In genomic region chr5:133664422-133664821, GRCh38 we compare ENCODE assay signal across 13 cellular contexts. TPM values are rescaled to one million over a fixed set of nuclear protein-coding genes. Genes with fewer than 3 reads are reported as not detected.
DNase-seq lines count a peak whose midpoint lies in the region; ATAC-seq, FAIRE-seq and TF ChIP-seq lines count a peak whose summit lies in the region.
"Had no signal": no experiment of that assay in that cellular context is flagged by ENCODE, and none has a peak within 500 bp of the region (broad histone marks: within the 10 kb centered on the region; RNA-seq: fewer than 3 reads in every experiment).

No MANE protein-coding gene starts in this region.

- in situ Hi-C loops in HepG2 (cut with HindIII; ENCODE audit: extremely low pct_ligation_motif_present, low pct_unique_long_range_greater_than_20kb): no loop called here

- no peaks in the 10 kb centered on the region for H3K4me1 ChIP-seq in SK-N-SH (ENCODE audit: control insufficient read depth in 1 of 2, insufficient read depth in 2 of 2, low read depth in 1 of 2, low read length in 1 of 2)
- no peaks in the 10 kb centered on the region for H3K4me1 ChIP-seq in smooth muscle cell (ENCODE audit: low read depth)
- no peaks in the 10 kb centered on the region for H3K4me1 ChIP-seq in HepG2 (ENCODE audit: insufficient read depth, low read length)
- H3K4me1 ChIP-seq: uterus had no signal

- H4K20me1 ChIP-seq in SK-N-SH (ENCODE audit: insufficient read depth) (no peaks in the 10 kb centered on the region), smooth muscle cell (ENCODE audit: low read depth) (no peaks in the 10 kb centered on the region), HepG2 (ENCODE audit: insufficient read depth, low read length) (no peaks in the 10 kb centered on the region)

- H3K27ac ChIP-seq in SK-N-SH (ENCODE audit: low read depth in 2 of 2, low read length in 1 of 2) (no peak overlapping the region), smooth muscle cell (ENCODE audit: low read depth) (peak overlapping the region; percentile 25), HepG2 (ENCODE audit: extremely low read length, insufficient read depth, low read length) (no peak overlapping the region)
- H3K27ac ChIP-seq: ovary, uterus had no signal

- TF ChIP-seq EP300 in SK-N-SH (IDR thresholded peaks at IDR 0.05; ENCODE audit: borderline replicate concordance in 1 of 2, low read depth in 1 of 2, low read length in 1 of 2) (no peak), HepG2 (IDR thresholded peaks at IDR 0.05; ENCODE audit: low read depth in 2 of 2, low read length in 2 of 2) (no peak), HepG2 (CRISPR knock-in tag; IDR thresholded peaks at IDR 0.05; ENCODE audit: borderline replicate concordance) (no peak)

- ATAC-seq in SK-N-SH treated with all-trans-retinoic acid at 6 μM for 48 hours (no peak), HepG2 (no peak), GM21786 (IDR thresholded peaks at IDR 0.05; ENCODE audit: unreplicated experiment) (no peak)

- H3K9me3 ChIP-seq in SK-N-SH (no peaks in the 10 kb centered on the region), smooth muscle cell (replicated peaks; ENCODE audit: low read depth) (no peaks in the 10 kb centered on the region), HepG2 (ENCODE audit: low read length) (no peaks in the 10 kb centered on the region)
- H3K9me3 ChIP-seq: ovary, uterus had no signal

- H3K4me3 ChIP-seq in SK-N-SH (ENCODE audit: low read depth in 2 of 2, low read length in 1 of 2) (no peak overlapping the region), smooth muscle cell (no peak overlapping the region), HepG2 (replicated peaks in 1 of 3; ENCODE audit: insufficient read depth in 1 of 3, low read depth in 2 of 3, low read length in 3 of 3) (no peak overlapping the region)
- H3K4me3 ChIP-seq: ovary, uterus had no signal

- no peak for FAIRE-seq in HepG2 (lab: Jason Lieb, UNC)

- intact Hi-C loops in HepG2 (cut with micrococcal nuclease; ENCODE audit: unreplicated experiment): no loop called here

- H3K4me2 ChIP-seq in SK-N-SH (no peak overlapping the region), smooth muscle cell (no peak overlapping the region), HepG2 (ENCODE audit: low read depth, low read length) (no peak overlapping the region)

- BruUV-seq in HepG2 (replicated peaks; lab: Mats Ljungman, UMichigan): no TSS peak

- CTCF ChIA-PET in SK-N-SH (lab: Yijun Ruan, JAX) (interaction anchor here (0.8 to 1.1 kb wide), 2 partner anchors 9 to 10 kb away, joined by 3 read pairs; no protein-coding TSS in a partner anchor), HepG2 (lab: Yijun Ruan, JAX; ENCODE audit: low intra/inter-chr PET ratio, low total read pairs) (no interaction called here)

- H3K79me2 ChIP-seq in SK-N-SH (ENCODE audit: insufficient read depth) (no peaks in the 10 kb centered on the region), smooth muscle cell (ENCODE audit: low read depth) (no peaks in the 10 kb centered on the region), HepG2 (ENCODE audit: insufficient read depth, low read length) (no peaks in the 10 kb centered on the region)

- TF ChIP-seq POLR2A in HepG2 (IDR thresholded peaks at IDR 0.05; ENCODE audit: insufficient read depth in 1 of 2, low read depth in 2 of 2, low read length in 2 of 2): no peak

- DNase-seq in SK-N-SH (no peak), NCI-H460 (ENCODE audit: extremely low read depth, low read depth) (peak; percentile 16), dermis microvascular lymphatic vessel endothelial cell (ENCODE audit: low read depth in 2 of 2) (peak; percentile 5 to 59), smooth muscle cell (lab: John Stamatoyannopoulos, UW; ENCODE audit: unreplicated experiment) (no peak), HepG2 (ENCODE audit: low spot score) (no peak), T-helper 2 cell (no peak)
- DNase-seq: activated T-cell treated with anti-CD3 and anti-CD28 coated beads, Interleukin-2, amount 50 U/mL, for 1 hour; effector memory CD4-positive, alpha-beta T cell; mesendoderm; ovary; uterus had no signal

- H3K36me3 ChIP-seq in SK-N-SH (replicated peaks in 1 of 2; ENCODE audit: control insufficient read depth in 1 of 2, insufficient read depth in 2 of 2, low read length in 1 of 2) (no peaks in the 10 kb centered on the region), smooth muscle cell (ENCODE audit: low read depth) (no peaks in the 10 kb centered on the region), HepG2 (replicated peaks in 1 of 2; ENCODE audit: control insufficient read depth in 1 of 2, insufficient read depth in 2 of 2, low read length in 2 of 2) (no peaks in the 10 kb centered on the region)
- H3K36me3 ChIP-seq: ovary, uterus had no signal

- H3K27me3 ChIP-seq in SK-N-SH (ENCODE audit: insufficient read depth) (no peaks in the 10 kb centered on the region; the same call in 1 of the 2 replicates), smooth muscle cell (ENCODE audit: low read depth) (no peaks in the 10 kb centered on the region), HepG2 (ENCODE audit: control insufficient read depth in 1 of 2, insufficient read depth in 2 of 2, low read length in 2 of 2) (peaks cover 0 to 17% of the 10 kb centered on the region in 2 experiments; a peak in 2 of 5 replicates)
- H3K27me3 ChIP-seq: ovary, uterus had no signal

- TF ChIP-seq CTCF in SK-N-SH (IDR thresholded peaks at IDR 0.05) (no peak), smooth muscle cell (IDR thresholded peaks at IDR 0.05; ENCODE audit: borderline replicate concordance, insufficient read depth, poor library complexity, severe bottlenecking) (no peak), HepG2 (CRISPR knock-in tag; IDR thresholded peaks at IDR 0.05) (no peak)

- TF ChIP-seq RAD21 in SK-N-SH (IDR thresholded peaks at IDR 0.05; ENCODE audit: low read length): no peak
- TF ChIP-seq RAD21 in HepG2 (CRISPR knock-in tag; IDR thresholded peaks at IDR 0.05): no peak

- H2AFZ ChIP-seq in SK-N-SH (ENCODE audit: low read depth) (no peak overlapping the region), smooth muscle cell (ENCODE audit: low read depth) (no peak overlapping the region), HepG2 (ENCODE audit: low read length) (no peak overlapping the region)

- H3K9ac ChIP-seq in SK-N-SH (no peak overlapping the region), smooth muscle cell (ENCODE audit: low read depth) (no peak overlapping the region), HepG2 (ENCODE audit: insufficient read depth, low read depth, low read length) (no peak overlapping the region)

- POLR2A ChIA-PET in SK-N-SH (lab: Yijun Ruan, JAX): no interaction called here
- POLR2A ChIA-PET in HepG2 (lab: Yijun Ruan, JAX): no interaction called here

- WGBS in SK-N-SH (ENCODE audit: low lambda C conversion rate): 53% methylated on average over 2 of the region's 2 CpGs
- 45% methylated on average over 2 of the region's 2 CpGs for WGBS in smooth muscle cell (ENCODE audit: low lambda C conversion rate)
- 0% methylated on average over 2 of the region's 2 CpGs for WGBS in HepG2 (ENCODE audit: low lambda C conversion rate)

- no peaks in the 10 kb centered on the region for H3K9me2 ChIP-seq in SK-N-SH

- no peaks in the 10 kb centered on the region for H3F3A ChIP-seq in SK-N-SH (replicated peaks; ENCODE audit: insufficient read depth)
- no peaks in the 10 kb centered on the region for H3F3A ChIP-seq in smooth muscle cell (ENCODE audit: low read depth)

TF ChIP-seq in SK-N-SH treated with all-trans-retinoic acid at 6 μM for 48 hours, 23 proteins besides CTCF, POLR2A, EP300 and RAD21 (continues in another document):
- TF ChIP-seq GLIS3 (CRISPR knock-in tag; IDR thresholded peaks at IDR 0.05) (no peak), CSDC2 (CRISPR knock-in tag; IDR thresholded peaks at IDR 0.05) (no peak), ZFP30 (CRISPR knock-in tag; IDR thresholded peaks at IDR 0.05) (no peak)

TF ChIP-seq in HepG2, 621 proteins besides CTCF, POLR2A, EP300 and RAD21 (continues in another document):
- TF ChIP-seq JUND (CRISPR knock-in tag; IDR thresholded peaks at IDR 0.05) (no peak), ZNF850 (CRISPR knock-in tag; conservative IDR thresholded peaks at IDR 0.05) (no peak)

RNA-seq across cellular contexts. Expression of gene FSTL4, which starts 52.1 kb away (rescaled TPM):
- polyA plus RNA-seq in SK-N-SH (2012; rRNA removed): not detected in 2 replicates
- polyA plus RNA-seq in SK-N-SH (2012; cell fraction: cytosol; rRNA removed): 0.01 TPM in 1 of 2 replicates, not detected in the other
- polyA plus RNA-seq in SK-N-SH (2012; cell fraction: nucleus; rRNA removed): not detected in 2 replicates
- 14.3 and 15.0 TPM in 2 replicates for total RNA-seq in NCI-H460 (2014; rRNA removed; shearing (Covaris generic))
- 19.6 and 28.6 TPM in 2 replicates for polyA plus RNA-seq in NCI-H460 (2014; cell fraction: nucleus; rRNA removed)
- under 0.01 and 0.25 TPM in 2 replicates for total RNA-seq in dermis microvascular lymphatic vessel endothelial cell
- 0.13 and 0.49 TPM in 2 replicates for total RNA-seq in smooth muscle cell
- not detected in 2 replicates for polyA plus RNA-seq in smooth muscle cell
- total RNA-seq in HepG2 (2016; rRNA removed; fragmentation: Illumina TruSeq; extraction: Trizol): 1.9 and 2.1 TPM in 2 replicates
- total RNA-seq in HepG2 (2016; cell fraction: cytosol; rRNA removed; fragmentation: Illumina TruSeq; extraction: Trizol; ENCODE audit: low read depth): 0.20 and 0.26 TPM in 2 replicates
- total RNA-seq in HepG2 (2016; cell fraction: insoluble cytoplasmic fraction; rRNA removed; fragmentation: Illumina TruSeq; extraction: Trizol): 1.7 and 2.0 TPM in 2 replicates
- 0.99 and 1.1 TPM in 2 replicates for total RNA-seq in HepG2 (2016; cell fraction: membrane; rRNA removed; fragmentation: Illumina TruSeq; extraction: Trizol)
- total RNA-seq in HepG2 (2016; cell fraction: nucleus; rRNA removed; fragmentation: Illumina TruSeq; extraction: Trizol): 2.1 and 3.3 TPM in 2 replicates
- 3.0 and 3.9 TPM in 2 replicates for polyA plus RNA-seq in HepG2 (2011; rRNA removed)
- polyA plus RNA-seq in HepG2 (2011; cell fraction: cytosol; rRNA removed): 3.7 and 4.4 TPM in 2 replicates
- 6.0 and 8.6 TPM in 2 replicates for polyA plus RNA-seq in HepG2 (2011; cell fraction: nucleus; rRNA removed)
- polyA plus RNA-seq in HepG2 (2012): 4.4 and 7.1 TPM in 2 replicates
- 0.21 and 0.40 TPM in 2 replicates for polyA plus RNA-seq in HepG2 (2016; cell fraction: cytosol; fragmentation: Illumina TruSeq; extraction: Trizol; ENCODE audit: low read depth)
- 1.4 and 2.4 TPM in 2 replicates for polyA plus RNA-seq in HepG2 (2016; cell fraction: insoluble cytoplasmic fraction; fragmentation: Illumina TruSeq; extraction: Trizol; ENCODE audit: low read depth)
- 0.76 and 0.80 TPM in 2 replicates for polyA plus RNA-seq in HepG2 (2016; cell fraction: membrane; fragmentation: Illumina TruSeq; extraction: Trizol; ENCODE audit: low read depth)
- polyA plus RNA-seq in HepG2 (2016; cell fraction: nucleus; fragmentation: Illumina TruSeq; extraction: Trizol; ENCODE audit: insufficient read depth, low read depth): 2.7 and 2.8 TPM in 2 replicates
- polyA minus RNA-seq in HepG2 (2011; rRNA and poly(A)+ RNA removed; ENCODE audit: low replicate concordance): 6.4 TPM in 1 of 2 replicates, not detected in the other
- polyA minus RNA-seq in HepG2 (2011; cell fraction: cytosol; rRNA and poly(A)+ RNA removed): 2.1 and 2.5 TPM in 2 replicates
- polyA minus RNA-seq in HepG2 (2011; cell fraction: nucleus; rRNA and poly(A)+ RNA removed): 4.4 and 5.8 TPM in 2 replicates

Comparison
In these comparisons a context has a peak if more than half of its experiments do, and no peak if none do; other contexts are left out.
1. DNase-seq: peak in NCI-H460 (single experiment) and dermis microvascular lymphatic vessel endothelial cell (2 of 2); none in SK-N-SH (single experiment), smooth muscle cell (single experiment), HepG2 (single experiment) and T-helper 2 cell (0 of 5).
2. Of the 25 proteins assayed by ChIP-seq in both HepG2 and SK-N-SH: peak only in HepG2: none; only in SK-N-SH: PBX3; in both: none; in neither: 24.